ENCODE assay signal across 2 cellular contexts in the genomic region with DNA sequence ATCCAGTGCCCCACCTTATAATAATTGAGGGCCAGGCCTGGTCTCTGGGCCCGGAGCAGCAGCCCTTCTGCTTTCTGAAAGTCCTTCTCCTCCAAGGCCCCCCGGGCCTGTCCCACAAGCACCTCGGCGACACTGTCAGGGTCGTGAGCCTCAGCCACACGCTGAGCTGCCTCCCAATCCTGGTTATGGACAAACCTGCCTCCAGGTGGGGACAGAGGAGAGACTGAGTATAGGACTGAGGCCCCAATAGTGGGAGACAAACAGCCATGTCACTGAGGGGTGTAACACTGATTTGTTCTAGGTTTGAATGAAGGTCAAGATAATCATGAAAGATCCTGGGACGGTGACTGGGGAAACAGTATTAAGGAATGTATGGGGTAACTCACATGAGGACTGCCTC.
TF ChIP-seq lines count a peak whose summit lies in the region.

No MANE protein-coding gene starts in this region.

TF ChIP-seq in GM23338, 12 proteins besides CTCF, POLR2A, EP300 and RAD21:
- TF ChIP-seq JUNB (IDR thresholded peaks at IDR 0.05; ENCODE audit: unreplicated experiment): no peak
- no peak for TF ChIP-seq EZH2phosphoT487 (IDR thresholded peaks at IDR 0.05; ENCODE audit: unreplicated experiment)
- TF ChIP-seq ZNF114 (CRISPR knock-in tag; IDR thresholded peaks at IDR 0.05): no peak
- TF ChIP-seq STAT1 (IDR thresholded peaks at IDR 0.05; ENCODE audit: unreplicated experiment): no peak
- TF ChIP-seq POLR2AphosphoS5 (IDR thresholded peaks at IDR 0.05; ENCODE audit: low read depth): no peak
- no peak for TF ChIP-seq NANOG (IDR thresholded peaks at IDR 0.05; ENCODE audit: borderline replicate concordance)
- TF ChIP-seq ZNF331 (CRISPR knock-in tag; IDR thresholded peaks at IDR 0.05; ENCODE audit: low read depth): no peak
- TF ChIP-seq EZH2 (IDR thresholded peaks at IDR 0.05; ENCODE audit: low read depth, unreplicated experiment): no peak

TF ChIP-seq in H1, 55 proteins besides CTCF, POLR2A, EP300 and RAD21:
- TF ChIP-seq KDM1A (IDR thresholded peaks at IDR 0.05; ENCODE audit: borderline replicate concordance, low read length) (no peak), TBP (IDR thresholded peaks at IDR 0.05; ENCODE audit: low read depth, low read length) (no peak)
